ENCODE assay signal across 12 cellular contexts in genomic region chr12:11795192-11795909, GRCh38.
DNase-seq lines count a peak whose midpoint lies in the region; ATAC-seq and TF ChIP-seq lines count a peak whose summit lies in the region.
"Had no signal": no experiment of that assay in that cellular context is flagged by ENCODE, and none has a peak within 500 bp of the region (broad histone marks: within the 10 kb centered on the region; RNA-seq: fewer than 3 reads in every experiment).

No MANE protein-coding gene starts in this region.

- no peak for TF ChIP-seq EP300 in SK-N-SH (IDR thresholded peaks at IDR 0.05; ENCODE audit: borderline replicate concordance in 1 of 2, low read depth in 1 of 2, low read length in 1 of 2)

- POLR2A ChIA-PET in SK-N-SH (lab: Yijun Ruan, JAX): no interaction called here
- POLR2A ChIA-PET in activated CD8-positive, alpha-beta T cell treated with anti-CD3 and anti-CD28 coated beads, Interleukin-2, amount 10 ng/mL, durations not matched to agents 7 days and 5 days (lab: Charles Lee): no interaction called here

- H3K9me2 ChIP-seq in SK-N-SH: no peaks in the 10 kb centered on the region

- no peak for ATAC-seq in gastrocnemius medialis
- no peak for ATAC-seq in activated CD8-positive, alpha-beta T cell treated with anti-CD3 and anti-CD28 coated beads, Interleukin-2, amount 10 ng/mL, durations not matched to agents 7 days and 5 days

- intact Hi-C loops in gastrocnemius medialis (cut with DNase I; ENCODE audit: low total_unique reads): loop anchor here (2.0 to 10.0 kb wide), 3 partner anchors 38 to 219 kb away; partner anchors contain the start of gene ETV6

- H3K27ac Mint-ChIP-seq in activated CD8-positive, alpha-beta T cell treated with anti-CD3 and anti-CD28 coated beads, Interleukin-2, amount 10 ng/mL, durations not matched to agents 7 days and 5 days: no peak overlapping the region

- H3K36me3 ChIP-seq in SK-N-SH (replicated peaks in 1 of 2; ENCODE audit: control insufficient read depth in 1 of 2, insufficient read depth in 2 of 2, low read length in 1 of 2): no peaks in the 10 kb centered on the region
- H3K36me3 ChIP-seq in cardiac muscle cell: no peaks in the 10 kb centered on the region
- H3K36me3 ChIP-seq in gastrocnemius medialis: no peaks in the 10 kb centered on the region

- peaks cover 38% of the 10 kb centered on the region for H3F3A ChIP-seq in SK-N-SH (replicated peaks; ENCODE audit: insufficient read depth)

- peaks cover 28% of the 10 kb centered on the region for H3K4me1 Mint-ChIP-seq in activated CD8-positive, alpha-beta T cell treated with anti-CD3 and anti-CD28 coated beads, Interleukin-2, amount 10 ng/mL, durations not matched to agents 7 days and 5 days (ENCODE audit: low read depth)

- CTCF ChIA-PET in SK-N-SH (lab: Yijun Ruan, JAX): interaction anchor here (1.3 to 1.6 kb wide), 2 partner anchors 20 to 194 kb away, joined by 3 to 5 read pairs; no protein-coding TSS in a partner anchor
- CTCF ChIA-PET in activated CD8-positive, alpha-beta T cell treated with anti-CD3 and anti-CD28 coated beads, Interleukin-2, amount 10 ng/mL, durations not matched to agents 7 days and 5 days (lab: Charles Lee): interaction anchor here (1.1 to 1.6 kb wide), 2 partner anchors 13 to 214 kb away, joined by 3 to 4 read pairs; no protein-coding TSS in a partner anchor

- DNase-seq in ELR (ENCODE audit: low read depth) (peak; percentile 54), SK-N-SH (no peak), cardiac muscle cell (ENCODE audit: low read depth in 1 of 2, low spot score in 1 of 2) (no peak), gastrocnemius medialis (peak in 1 of 2 donors; percentile 41), AG20443 (ENCODE audit: low spot score) (no peak), NCI-H2107 treated with DMSO at 0.1 percent for 48 hours (lab: John Stamatoyannopoulos, UW; ENCODE audit: unreplicated experiment) (no peak), hippocampal formation (lab: John Stamatoyannopoulos, UW) (no peak)
- DNase-seq in activated CD8-positive, alpha-beta T cell treated with anti-CD3 and anti-CD28 coated beads, Interleukin-2, amount 10 ng/mL, durations not matched to agents 7 days and 5 days: no peak
- DNase-seq: activated CD4-positive, alpha-beta T cell treated with anti-CD3 and anti-CD28 coated beads for 1 hour; activated gamma-delta T cell; NCI-H2107; stimulated activated CD4-positive, alpha-beta T cell treated with anti-CD3 and anti-CD28 coated beads, Interleukin-12 subunit alpha, Interleukin-12 subunit beta, amount 100 ng/mL, for 4 hours had no signal

- in situ Hi-C loops in gastrocnemius medialis (cut with MboI; ENCODE audit: low sequenced_read_pairs in 4 of 4): loop anchor here in 2 of 4 donors (25.0 kb wide), 2 partner anchors 1083 to 1583 kb away; partner anchors contain the start of genes GABARAPL1 (in 1 of the 2) and YBX3 (in 1 of the 2)

- H2AFZ ChIP-seq in SK-N-SH (ENCODE audit: low read depth): no peak overlapping the region

- no peaks in the 10 kb centered on the region for H3K9me3 Mint-ChIP-seq in activated CD8-positive, alpha-beta T cell treated with anti-CD3 and anti-CD28 coated beads, Interleukin-2, amount 10 ng/mL, durations not matched to agents 7 days and 5 days (ENCODE audit: insufficient read depth)

- H3K4me1 ChIP-seq in SK-N-SH (ENCODE audit: control insufficient read depth in 1 of 2, insufficient read depth in 2 of 2, low read depth in 1 of 2, low read length in 1 of 2) (peaks cover 13 to 58% of the 10 kb centered on the region in 2 experiments), cardiac muscle cell (ENCODE audit: low read depth) (peaks cover 62% of the 10 kb centered on the region), gastrocnemius medialis (peaks cover 69 to 72% of the 10 kb centered on the region in 2 donors)

- WGBS in SK-N-SH (ENCODE audit: low lambda C conversion rate): 77% methylated on average over 8 of the region's 8 CpGs

- peak overlapping the region; percentile 53 for H3K4me2 ChIP-seq in SK-N-SH

- no peak for TF ChIP-seq POLR2A in gastrocnemius medialis (IDR thresholded peaks at IDR 0.05)

- TF ChIP-seq RAD21 in SK-N-SH (IDR thresholded peaks at IDR 0.05; ENCODE audit: low read length): no peak

- H3K27me3 ChIP-seq in SK-N-SH (ENCODE audit: insufficient read depth) (no peaks in the 10 kb centered on the region), cardiac muscle cell (no peaks in the 10 kb centered on the region), gastrocnemius medialis (no peaks in the 10 kb centered on the region)

- H3K4me3 Mint-ChIP-seq in activated CD8-positive, alpha-beta T cell treated with anti-CD3 and anti-CD28 coated beads, Interleukin-2, amount 10 ng/mL, durations not matched to agents 7 days and 5 days: no peak overlapping the region

- TF ChIP-seq CTCF in SK-N-SH (IDR thresholded peaks at IDR 0.05) (no peak), cardiac muscle cell (IDR thresholded peaks at IDR 0.05; ENCODE audit: low read depth, low read length) (no peak), gastrocnemius medialis (IDR thresholded peaks at IDR 0.05 in 4 of 5, conservative IDR thresholded peaks at IDR 0.05 in 1 of 5) (no peak)

- peaks cover 24% of the 10 kb centered on the region for H3K79me2 ChIP-seq in SK-N-SH (ENCODE audit: insufficient read depth)

- H3K27ac ChIP-seq in SK-N-SH (ENCODE audit: low read depth in 2 of 2, low read length in 1 of 2): peak overlapping the region; percentile 74; a peak in 3 of 4 replicates
- H3K27ac ChIP-seq in cardiac muscle cell: peak overlapping the region; percentile 97
- peak overlapping the region; percentile 83 to 89 (median 86) for H3K27ac ChIP-seq in gastrocnemius medialis

- peak overlapping the region; percentile 27; the same call in 1 of the 2 replicates for H3K9ac ChIP-seq in SK-N-SH

- H3K9me3 ChIP-seq in SK-N-SH: no peaks in the 10 kb centered on the region
- no peaks in the 10 kb centered on the region for H3K9me3 ChIP-seq in cardiac muscle cell (ENCODE audit: low read depth)
- no peaks in the 10 kb centered on the region for H3K9me3 ChIP-seq in gastrocnemius medialis

- H4K20me1 ChIP-seq in SK-N-SH (ENCODE audit: insufficient read depth): no peaks in the 10 kb centered on the region

- H3K4me3 ChIP-seq in SK-N-SH (ENCODE audit: low read depth in 2 of 2, low read length in 1 of 2) (no peak overlapping the region), cardiac muscle cell (no peak overlapping the region), gastrocnemius medialis (no peak overlapping the region)

- H3K36me3 Mint-ChIP-seq in activated CD8-positive, alpha-beta T cell treated with anti-CD3 and anti-CD28 coated beads, Interleukin-2, amount 10 ng/mL, durations not matched to agents 7 days and 5 days (ENCODE audit: low read depth): peaks cover 22% of the 10 kb centered on the region

- no peaks in the 10 kb centered on the region for H3K27me3 Mint-ChIP-seq in activated CD8-positive, alpha-beta T cell treated with anti-CD3 and anti-CD28 coated beads, Interleukin-2, amount 10 ng/mL, durations not matched to agents 7 days and 5 days (ENCODE audit: low read depth)

TF ChIP-seq in SK-N-SH, 30 proteins besides CTCF, POLR2A, EP300 and RAD21:
- TF ChIP-seq CHD2 (IDR thresholded peaks at IDR 0.05; ENCODE audit: low read length, partially characterized antibody) (no peak), RXRA (IDR thresholded peaks at IDR 0.05; ENCODE audit: borderline replicate concordance, low read depth) (no peak), RCOR1 (IDR thresholded peaks at IDR 0.05; ENCODE audit: low read length) (no peak), TEAD4 (IDR thresholded peaks at IDR 0.05; ENCODE audit: borderline replicate concordance, insufficient read depth) (no peak), YY1 (IDR thresholded peaks at IDR 0.05; ENCODE audit: low read depth) (no peak), TAF1 (IDR thresholded peaks at IDR 0.05; ENCODE audit: borderline replicate concordance, low read depth, low read length) (no peak), USF2 (IDR thresholded peaks at IDR 0.05; ENCODE audit: borderline replicate concordance, low read depth, low read length) (no peak), MEF2A (IDR thresholded peaks at IDR 0.05; ENCODE audit: borderline replicate concordance, low read depth) (no peak), ZBTB33 (IDR thresholded peaks at IDR 0.05; ENCODE audit: borderline replicate concordance, low read depth) (no peak), FOXJ3 (CRISPR knock-in tag; IDR thresholded peaks at IDR 0.05) (no peak), USF1 (IDR thresholded peaks at IDR 0.05; ENCODE audit: borderline replicate concordance, low read depth) (no peak)
